Comparison of ENCODE assay signal across 8 cellular contexts in genomic region chr12:6689000-6689882, GRCh38. TPM values are rescaled to one million over a fixed set of nuclear protein-coding genes. Genes with fewer than 3 reads are reported as not detected.
A peak's percentile ranks its signal among the peaks of the same experiment; 100 is the strongest.
DNase-seq lines count a peak whose midpoint lies in the region; ATAC-seq and TF ChIP-seq lines count a peak whose summit lies in the region.

Gene ZNF384, minus strand, starts transcription at chr12:6689375. Its CDS starts 9,855 bp downstream, at chr12:6679520.

- H4K20me1 ChIP-seq in OCI-LY1 (ENCODE audit: insufficient read depth, low read length) = no peaks in the 10 kb centered on the region

- peaks cover 16% of the 10 kb centered on the region for H3K27me3 Mint-ChIP-seq in Calu3 (ENCODE audit: unreplicated experiment)

- H3K27me3 ChIP-seq in HUES64 (ENCODE audit: insufficient read depth, low read length) (no peaks in the 10 kb centered on the region), OCI-LY1 (ENCODE audit: insufficient read depth, low read length) (no peaks in the 10 kb centered on the region)

- peak within 1 kb of the TSS; percentile 76 for H3K27ac Mint-ChIP-seq in Calu3 (ENCODE audit: unreplicated experiment)

- intact Hi-C loops in Calu3 (cut with micrococcal nuclease; ENCODE audit: unreplicated experiment) = no loop called here

- H3K4me3 ChIP-seq in HUES64 (ENCODE audit: low read length) (peak within 1 kb of the TSS; percentile 84), OCI-LY1 (ENCODE audit: low read depth, low read length, poor library complexity, severe bottlenecking) (peak within 1 kb of the TSS; percentile 96)

- no peaks in the 10 kb centered on the region for H3K9me2 ChIP-seq in OCI-LY1 (ENCODE audit: low read depth, low read length)

- H3K36me3 ChIP-seq in HUES64 (ENCODE audit: insufficient read depth, low read length) (peaks cover 13% of the 10 kb centered on the region), OCI-LY1 (ENCODE audit: insufficient read depth, low read length) (peaks cover 33% of the 10 kb centered on the region)

- H3K9me3 Mint-ChIP-seq in Calu3 (ENCODE audit: low read depth, unreplicated experiment) = no peaks in the 10 kb centered on the region

- peak within 1 kb of the TSS; percentile 99 for H3K4me2 ChIP-seq in OCI-LY1 (ENCODE audit: low read length)

- no peaks in the 10 kb centered on the region for H3K9me3 ChIP-seq in HUES64 (ENCODE audit: insufficient read depth, low read depth, low read length)
- no peaks in the 10 kb centered on the region for H3K9me3 ChIP-seq in OCI-LY1 (ENCODE audit: low read length)

- CTCF ChIA-PET in Calu3 (lab: Charles Lee) = interaction anchor here (0.6 to 1.4 kb wide), 15 partner anchors 9 to 525 kb away, joined by 3 to 14 read pairs (median 4); partner anchors contain the start of genes COPS7A and NOP2

- peak within 1 kb of the TSS; percentile 71 for H3K4me3 Mint-ChIP-seq in Calu3 (ENCODE audit: low read depth, unreplicated experiment)

- in situ Hi-C loops in endometrial microvascular endothelial cells (cut with HindIII; ENCODE audit: inconsistent ontology term, low pct_unique_long_range_greater_than_20kb, low sequenced_read_pairs) = no loop called here

- peak within 1 kb of the TSS; percentile 99 for H3K27ac ChIP-seq in HUES64 (ENCODE audit: low read depth, low read length)
- H3K27ac ChIP-seq in OCI-LY1 (ENCODE audit: low read depth, low read length, poor library complexity, severe bottlenecking) = peak within 1 kb of the TSS; percentile 88

- peak; percentile 83 for ATAC-seq in GM21447 (IDR thresholded peaks at IDR 0.05; ENCODE audit: unreplicated experiment)

- WGBS in HUES64 = under 1% methylated on average over 69 of the region's 72 CpGs

- no peak for TF ChIP-seq CTCF in Calu3 (IDR thresholded peaks at IDR 0.05; ENCODE audit: unreplicated experiment)
- no peak for TF ChIP-seq CTCF in OCI-LY1 (IDR thresholded peaks at IDR 0.05; ENCODE audit: low read length)

- no peaks in the 10 kb centered on the region; the same call in none of the 2 replicates for H3F3A ChIP-seq in OCI-LY1 (ENCODE audit: insufficient read depth, low read length)

- peaks cover 38% of the 10 kb centered on the region for H3K36me3 Mint-ChIP-seq in Calu3 (ENCODE audit: insufficient read depth, unreplicated experiment)

- no peak within 1 kb of the TSS for H2AFZ ChIP-seq in OCI-LY1 (ENCODE audit: low read length)

- H3K79me2 ChIP-seq in OCI-LY1 (ENCODE audit: insufficient read depth, low read length) = peaks cover 51% of the 10 kb centered on the region

- peak; percentile 93 for DNase-seq in Calu3
- peak; percentile 92 for DNase-seq in activated CD8-positive, alpha-beta memory T cell treated with anti-CD3 and anti-CD28 coated beads, Interleukin-2, amount 50 U/mL, for 4 hours
- DNase-seq in mesenteric fat pad (ENCODE audit: low spot score) = peak; percentile 97
- peak; percentile 78 for DNase-seq in stimulated activated CD8-positive, alpha-beta memory T cell treated with anti-CD3 and anti-CD28 coated beads, Interleukin-15, amount 100 ng/mL, for 24 hours (ENCODE audit: low read depth)

- peaks cover 25% of the 10 kb centered on the region for H3K4me1 Mint-ChIP-seq in Calu3 (ENCODE audit: low read depth, unreplicated experiment)

- H3K4me1 ChIP-seq in HUES64 (ENCODE audit: insufficient read depth, low read length) (peaks cover 12% of the 10 kb centered on the region; the same call in 1 of the 2 replicates), OCI-LY1 (ENCODE audit: insufficient read depth, low read length, severe bottlenecking) (peaks cover 35% of the 10 kb centered on the region)

- peak within 1 kb of the TSS; percentile 97 for H3K9ac ChIP-seq in HUES64 (ENCODE audit: low read depth, low read length)
- peak within 1 kb of the TSS; percentile 98 for H3K9ac ChIP-seq in OCI-LY1 (ENCODE audit: low read length)

- no TSS peak for BruUV-seq in Calu3 (replicated peaks; lab: Mats Ljungman, UMichigan)

RNA-seq across cellular contexts. Expression of gene ZNF384, which starts in this region (rescaled TPM):
- 64.9 and 68.5 TPM in 2 replicates for total RNA-seq in Calu3 (2022)
- 46.0 TPM for polyA plus RNA-seq in HUES64 (2013, experiment 1 of 2)
- 48.6 TPM for polyA plus RNA-seq in HUES64 (2013, experiment 2 of 2)
- 13.8 TPM for total RNA-seq in endometrial microvascular endothelial cells (ENCODE audit: inconsistent ontology term)
- 39.3 TPM for total RNA-seq in mesenteric fat pad

Comparison
In these comparisons a context has a peak if more than half of its experiments do, and no peak if none do; other contexts are left out.
1. Peak in every context shown above with its lines: DNase-seq, ATAC-seq, H3K4me3 ChIP-seq and H3K27ac ChIP-seq.